8 cellular contexts compared by ENCODE assay signal in the genomic region with DNA sequence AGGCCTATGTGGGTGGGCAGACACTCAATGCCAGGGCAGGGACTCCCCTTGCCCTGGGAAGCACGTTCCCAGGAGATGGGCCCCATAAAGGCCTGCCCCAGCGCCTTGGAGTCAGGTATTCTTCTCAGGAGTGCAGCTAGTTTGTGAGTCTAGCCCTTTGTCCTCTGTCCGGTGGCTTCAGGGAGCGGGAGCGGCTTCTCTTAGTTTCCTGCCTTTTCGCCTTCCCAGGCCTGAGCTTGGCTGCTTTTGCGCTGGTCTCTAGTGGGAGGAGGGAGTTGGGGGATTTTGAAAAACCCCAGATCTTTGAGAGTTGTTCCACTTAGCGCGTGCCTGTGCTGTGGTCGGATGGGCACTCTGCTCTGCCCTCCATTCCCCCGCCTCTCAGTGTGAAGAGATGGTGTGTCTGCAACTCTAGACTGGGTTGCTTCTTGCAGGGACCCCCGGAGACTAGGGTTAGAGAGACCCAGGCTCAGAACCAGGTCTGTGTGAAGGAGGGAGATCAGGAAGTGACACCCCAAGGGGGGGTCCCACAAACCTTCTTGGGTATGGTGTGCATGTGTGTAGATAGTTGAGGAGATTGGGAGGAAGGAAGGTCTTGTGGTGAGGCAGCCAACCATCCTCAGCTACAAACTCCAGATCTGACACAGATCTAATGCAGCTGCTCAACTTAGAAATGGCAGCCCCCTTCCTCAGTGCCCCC. TPM values are rescaled to one million over a fixed set of nuclear protein-coding genes. Genes with fewer than 3 reads are reported as not detected.
DNase-seq lines count a peak whose midpoint lies in the region; ATAC-seq and TF ChIP-seq lines count a peak whose summit lies in the region.

No MANE protein-coding gene starts in this region.

- H3K9me3 ChIP-seq in SK-N-MC (ENCODE audit: low read depth, low read length), result no peaks in the 10 kb centered on the region
- no peaks in the 10 kb centered on the region for H3K9me3 ChIP-seq in uterus

- intact Hi-C loops in dendritic cell treated with granulocyte-macrophage colony-stimulating factor and Interleukin-4, amounts not matched to agents 40 ng/mL and 50 ng/mL, for 4 days (cut with micrococcal nuclease), result no loop called here
- intact Hi-C loops in uterus (cut with DNase I; ENCODE audit: low total_unique reads), result no loop called here

- peak overlapping the region; percentile 80 for H3K4me3 Mint-ChIP-seq in dendritic cell treated with granulocyte-macrophage colony-stimulating factor and Interleukin-4, amounts not matched to agents 40 ng/mL and 50 ng/mL, for 4 days
- peak overlapping the region; percentile 92 for H3K4me3 Mint-ChIP-seq in mesothelial cell of epicardium

- TF ChIP-seq POLR2A in uterus (IDR thresholded peaks at IDR 0.05), result no peak

- H3K27me3 ChIP-seq in uterus, result no peaks in the 10 kb centered on the region

- no peaks in the 10 kb centered on the region for H3K36me3 Mint-ChIP-seq in dendritic cell treated with granulocyte-macrophage colony-stimulating factor and Interleukin-4, amounts not matched to agents 40 ng/mL and 50 ng/mL, for 4 days (ENCODE audit: low read depth)
- no peaks in the 10 kb centered on the region for H3K36me3 Mint-ChIP-seq in mesothelial cell of epicardium

- H3K4me1 ChIP-seq in uterus, result peaks cover 8 to 10% of the 10 kb centered on the region in 2 donors

- peaks cover 5% of the 10 kb centered on the region for H3K36me3 ChIP-seq in SK-N-MC (ENCODE audit: insufficient read depth, low read length)
- no peaks in the 10 kb centered on the region for H3K36me3 ChIP-seq in uterus

- H3K27ac Mint-ChIP-seq in dendritic cell treated with granulocyte-macrophage colony-stimulating factor and Interleukin-4, amounts not matched to agents 40 ng/mL and 50 ng/mL, for 4 days, result no peak overlapping the region
- H3K27ac Mint-ChIP-seq in mesothelial cell of epicardium, result peak overlapping the region; percentile 97

- peaks cover 69% of the 10 kb centered on the region for H3K27me3 Mint-ChIP-seq in dendritic cell treated with granulocyte-macrophage colony-stimulating factor and Interleukin-4, amounts not matched to agents 40 ng/mL and 50 ng/mL, for 4 days
- H3K27me3 Mint-ChIP-seq in mesothelial cell of epicardium (ENCODE audit: low read depth), result no peaks in the 10 kb centered on the region

- peaks cover 25% of the 10 kb centered on the region for H3K4me1 Mint-ChIP-seq in dendritic cell treated with granulocyte-macrophage colony-stimulating factor and Interleukin-4, amounts not matched to agents 40 ng/mL and 50 ng/mL, for 4 days (ENCODE audit: low read depth)
- H3K4me1 Mint-ChIP-seq in mesothelial cell of epicardium, result peaks cover 53% of the 10 kb centered on the region

- no peaks in the 10 kb centered on the region for H3K9me3 Mint-ChIP-seq in dendritic cell treated with granulocyte-macrophage colony-stimulating factor and Interleukin-4, amounts not matched to agents 40 ng/mL and 50 ng/mL, for 4 days
- H3K9me3 Mint-ChIP-seq in mesothelial cell of epicardium, result no peaks in the 10 kb centered on the region

- no peak for ATAC-seq in HG02610 (IDR thresholded peaks at IDR 0.05; ENCODE audit: unreplicated experiment)

- DNase-seq in GM12864 (ENCODE audit: low read depth), result no peak
- no peak for DNase-seq in SK-N-MC (ENCODE audit: low read depth, low spot score)
- DNase-seq in mesothelial cell of epicardium (ENCODE audit: low spot score in 2 of 2, unreplicated experiment in 2 of 2), result no peak
- no peak for DNase-seq in uterus
- no peak for DNase-seq in activated CD4-positive, CD25-positive, alpha-beta regulatory T cell (lab: John Stamatoyannopoulos, UW)
- no peak for DNase-seq in NCI-H82 (lab: John Stamatoyannopoulos, UW)

- H3K27ac ChIP-seq in SK-N-MC (no peak overlapping the region; the same call in 1 of the 2 replicates), uterus (peak overlapping the region; percentile 93 to 99)

- peak overlapping the region; percentile 75 for H3K9ac ChIP-seq in SK-N-MC (ENCODE audit: insufficient read length)

- H3K4me3 ChIP-seq in GM12864 (ENCODE audit: low read depth, low read length) (peak overlapping the region; percentile 74), SK-N-MC (peak overlapping the region; percentile 94), uterus (peak overlapping the region; percentile 61 to 99)

- TF ChIP-seq CTCF in GM12864 (IDR thresholded peaks at IDR 0.05; ENCODE audit: low read depth, low read length, missing control alignments) (no peak), mesothelial cell of epicardium (IDR thresholded peaks at IDR 0.05; ENCODE audit: unreplicated experiment) (no peak), uterus (IDR thresholded peaks at IDR 0.05) (no peak)

RNA-seq across cellular contexts. Expression of a gene that starts 1.3 kb away (rescaled TPM):
- total RNA-seq in mesothelial cell of epicardium (286 to 307 TPM (median 301 TPM) in 3 replicates), uterus (100 to 1,000 TPM in 3 of 4 donors, 10 to 100 TPM in 1; 38.8 to 180 (median 138) TPM)
